15 cellular contexts compared by ENCODE assay signal in the genomic region with DNA sequence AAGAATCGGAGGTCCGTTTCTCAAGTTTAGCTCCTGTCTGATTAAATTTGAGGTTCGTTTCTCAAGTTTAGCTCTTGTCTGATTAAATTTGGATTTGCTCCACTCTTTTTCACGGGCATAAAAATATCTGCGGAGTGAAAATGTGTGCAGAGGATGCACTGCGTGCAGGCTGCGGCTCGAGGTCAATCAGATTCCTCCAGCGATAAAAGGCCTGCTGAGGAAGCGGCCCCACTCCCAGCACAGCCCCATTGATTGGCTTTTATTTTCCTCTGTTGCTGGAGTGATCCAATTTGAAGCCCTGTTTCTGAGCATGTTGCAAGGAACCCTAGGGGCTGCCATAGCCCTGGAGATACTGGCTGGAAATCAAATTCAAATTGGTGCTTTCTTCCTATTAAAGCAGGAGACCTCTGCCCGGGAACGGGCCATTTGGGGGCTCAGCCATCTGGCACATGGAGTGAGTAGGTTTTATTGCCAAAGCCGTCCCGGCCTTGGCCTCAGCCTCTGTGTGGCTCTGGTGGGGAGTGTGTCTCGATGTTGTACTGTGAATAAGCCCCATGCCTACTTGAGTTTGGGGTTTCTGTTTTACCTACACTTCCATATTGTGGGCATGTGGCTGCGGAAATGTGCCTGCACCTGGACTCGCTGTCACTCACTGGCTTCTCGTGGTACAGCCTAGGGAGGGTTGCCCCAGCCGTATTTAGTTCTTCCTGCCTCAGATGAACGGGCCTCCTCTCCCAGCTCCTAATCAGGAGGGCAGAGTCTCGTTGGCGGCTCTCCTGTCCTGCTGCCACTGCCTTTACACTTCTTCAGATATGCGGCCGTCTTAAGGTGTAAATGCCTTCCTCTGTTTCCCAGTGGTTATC. TPM values are rescaled to one million over a fixed set of nuclear protein-coding genes. Genes with fewer than 3 reads are reported as not detected.
DNase-seq lines count a peak whose midpoint lies in the region; ATAC-seq and TF ChIP-seq lines count a peak whose summit lies in the region.
"Had no signal": no experiment of that assay in that cellular context is flagged by ENCODE, and none has a peak within 500 bp of the region (broad histone marks: within the 10 kb centered on the region; RNA-seq: fewer than 3 reads in every experiment).

No MANE protein-coding gene starts in this region.

- H3K27ac ChIP-seq in BLaER1 (no peak overlapping the region), neural progenitor cell (no peak overlapping the region), A673 (ENCODE audit: low read depth, low read length, poor library complexity, severe bottlenecking) (no peak overlapping the region)
- H3K27ac ChIP-seq: KMS-11, SK-N-MC had no signal

- POLR2A ChIA-PET in Caco-2 (lab: Charles Lee) = no interaction called here
- POLR2A ChIA-PET in A673 (lab: Charles Lee; ENCODE audit: low non-redundant PET) = no interaction called here

- no peak overlapping the region for H2AFZ ChIP-seq in neural progenitor cell (replicated peaks)

- peaks cover 23% of the 10 kb centered on the region for H3K4me1 Mint-ChIP-seq in central memory CD8-positive, alpha-beta T cell
- H3K4me1 Mint-ChIP-seq in neural progenitor cell = peaks cover 59% of the 10 kb centered on the region
- H3K4me1 Mint-ChIP-seq in effector memory CD8-positive, alpha-beta T cell (ENCODE audit: low read depth in 2 of 2) = peaks cover 10 to 14% of the 10 kb centered on the region in 2 donors
- H3K4me1 Mint-ChIP-seq in Caco-2 (ENCODE audit: low read depth, unreplicated experiment) = peaks cover 7% of the 10 kb centered on the region

- H3K9me3 Mint-ChIP-seq in central memory CD8-positive, alpha-beta T cell = no peaks in the 10 kb centered on the region
- peaks cover 6% of the 10 kb centered on the region for H3K9me3 Mint-ChIP-seq in neural progenitor cell
- no peaks in the 10 kb centered on the region for H3K9me3 Mint-ChIP-seq in effector memory CD8-positive, alpha-beta T cell
- no peaks in the 10 kb centered on the region for H3K9me3 Mint-ChIP-seq in Caco-2 (ENCODE audit: unreplicated experiment)
- H3K9me3 Mint-ChIP-seq: stimulated activated naive CD8-positive, alpha-beta T cell treated with anti-CD3 and anti-CD28 coated beads, Interleukin-15, Interleukin-2, amounts not matched to agents 100 ng/mL and 50 ng/mL, for 24 hours had no signal

- peaks cover 33% of the 10 kb centered on the region for H3K27me3 ChIP-seq in BLaER1
- H3K27me3 ChIP-seq in neural progenitor cell = no peaks in the 10 kb centered on the region
- H3K27me3 ChIP-seq in Caco-2 (replicated peaks; ENCODE audit: control insufficient read depth, insufficient read depth, low read length) = no peaks in the 10 kb centered on the region
- H3K27me3 ChIP-seq in A673 (replicated peaks; ENCODE audit: insufficient read depth, low read depth, low read length, poor library complexity) = no peaks in the 10 kb centered on the region

- H3F3A ChIP-seq in neural progenitor cell (ENCODE audit: low read depth) = no peaks in the 10 kb centered on the region

- H3K27ac Mint-ChIP-seq in central memory CD8-positive, alpha-beta T cell (ENCODE audit: low read depth) = peak overlapping the region; percentile 74
- H3K27ac Mint-ChIP-seq in neural progenitor cell (peak overlapping the region; percentile 97), Caco-2 (ENCODE audit: unreplicated experiment) (no peak overlapping the region)
- no peak overlapping the region for H3K27ac Mint-ChIP-seq in effector memory CD8-positive, alpha-beta T cell
- H3K27ac Mint-ChIP-seq: activated CD4-positive, alpha-beta T cell treated with anti-CD3 and anti-CD28 coated beads for 36 hours; stimulated activated naive CD8-positive, alpha-beta T cell treated with anti-CD3 and anti-CD28 coated beads, Interleukin-15, Interleukin-2, amounts not matched to agents 100 ng/mL and 50 ng/mL, for 24 hours had no signal

- H3K4me3 ChIP-seq in BLaER1 (no peak overlapping the region), neural progenitor cell (no peak overlapping the region), Caco-2 (ENCODE audit: low read depth, low read length) (no peak overlapping the region), A673 (ENCODE audit: low read depth, low read length, poor library complexity, severe bottlenecking) (no peak overlapping the region)
- H3K4me3 ChIP-seq: SK-N-MC had no signal

- no peak for ATAC-seq in central memory CD8-positive, alpha-beta T cell (replicated peaks; ENCODE audit: extremely low read depth, poor library complexity, severe bottlenecking)
- no peak for ATAC-seq in effector memory CD8-positive, alpha-beta T cell (replicated peaks)
- no peak for ATAC-seq in omental fat pad (ENCODE audit: low FRiP score)
- ATAC-seq: activated CD4-positive, alpha-beta T cell treated with anti-CD3 and anti-CD28 coated beads for 36 hours had no signal

- H3K4me3 Mint-ChIP-seq in central memory CD8-positive, alpha-beta T cell = no peak overlapping the region
- peak overlapping the region; percentile 43 for H3K4me3 Mint-ChIP-seq in neural progenitor cell
- no peak overlapping the region for H3K4me3 Mint-ChIP-seq in effector memory CD8-positive, alpha-beta T cell
- no peak overlapping the region for H3K4me3 Mint-ChIP-seq in Caco-2 (ENCODE audit: unreplicated experiment)
- H3K4me3 Mint-ChIP-seq: activated CD4-positive, alpha-beta T cell treated with anti-CD3 and anti-CD28 coated beads for 36 hours; CD4-positive, alpha-beta memory T cell; stimulated activated naive CD8-positive, alpha-beta T cell treated with anti-CD3 and anti-CD28 coated beads, Interleukin-15, Interleukin-2, amounts not matched to agents 100 ng/mL and 50 ng/mL, for 24 hours had no signal

- BruUV-seq in Caco-2 (replicated peaks; lab: Mats Ljungman, UMichigan) (no TSS peak), A673 (replicated peaks; lab: Mats Ljungman, UMichigan) (no TSS peak)

- peaks cover 20% of the 10 kb centered on the region for H4K20me1 ChIP-seq in BLaER1
- no peaks in the 10 kb centered on the region for H4K20me1 ChIP-seq in neural progenitor cell (ENCODE audit: low read depth)

- DNase-seq in KG1 (lab: John Stamatoyannopoulos, UW) = peak; percentile 25
- DNase-seq in central memory CD8-positive, alpha-beta T cell (ENCODE audit: low spot score in 2 of 2) = no peak
- no peak for DNase-seq in neural progenitor cell (ENCODE audit: low spot score)
- DNase-seq in effector memory CD8-positive, alpha-beta T cell = no peak
- DNase-seq in Caco-2 = no peak
- DNase-seq in A673 (ENCODE audit: low spot score) = no peak
- no peak for DNase-seq in omental fat pad (ENCODE audit: low spot score)
- DNase-seq: activated CD4-positive, alpha-beta T cell treated with anti-CD3 and anti-CD28 coated beads for 36 hours; activated gamma-delta T cell; CD4-positive, alpha-beta memory T cell; NCI-H1694 had no signal

- no peak overlapping the region for H3K9ac ChIP-seq in BLaER1
- no peak overlapping the region for H3K9ac ChIP-seq in neural progenitor cell
- H3K9ac ChIP-seq: KMS-11 had no signal

- H3K36me3 Mint-ChIP-seq in central memory CD8-positive, alpha-beta T cell (ENCODE audit: insufficient read depth) = peaks cover 4% of the 10 kb centered on the region
- H3K36me3 Mint-ChIP-seq in neural progenitor cell (peaks cover 1% of the 10 kb centered on the region), Caco-2 (ENCODE audit: insufficient read depth, unreplicated experiment) (no peaks in the 10 kb centered on the region)
- H3K36me3 Mint-ChIP-seq in effector memory CD8-positive, alpha-beta T cell (ENCODE audit: insufficient read depth) = no peaks in the 10 kb centered on the region
- H3K36me3 Mint-ChIP-seq: CD4-positive, alpha-beta memory T cell had no signal

- intact Hi-C loops in Caco-2 (cut with micrococcal nuclease; ENCODE audit: unreplicated experiment) = no loop called here
- intact Hi-C loops in A673 (cut with micrococcal nuclease; ENCODE audit: unreplicated experiment) = no loop called here

- no peaks in the 10 kb centered on the region for H3K79me2 ChIP-seq in neural progenitor cell (ENCODE audit: low read depth)

- H3K4me2 ChIP-seq in BLaER1 = peak overlapping the region; percentile 58
- no peak overlapping the region for H3K4me2 ChIP-seq in neural progenitor cell
- H3K4me2 ChIP-seq: KMS-11 had no signal

- H3K36me3 ChIP-seq in BLaER1 (no peaks in the 10 kb centered on the region), neural progenitor cell (no peaks in the 10 kb centered on the region), Caco-2 (ENCODE audit: control insufficient read depth, insufficient read depth, low read length) (no peaks in the 10 kb centered on the region; the same call in 1 of the 2 replicates), A673 (ENCODE audit: insufficient read depth, low read length, poor library complexity, severe bottlenecking) (no peaks in the 10 kb centered on the region)

- CTCF ChIA-PET in Caco-2 (lab: Charles Lee) (no interaction called here), A673 (lab: Charles Lee) (no interaction called here)

- H3K9me3 ChIP-seq in BLaER1 (no peaks in the 10 kb centered on the region), neural progenitor cell (ENCODE audit: low read depth) (no peaks in the 10 kb centered on the region), Caco-2 (no peaks in the 10 kb centered on the region), A673 (ENCODE audit: low read depth, low read length, poor library complexity, severe bottlenecking) (no peaks in the 10 kb centered on the region)

- no peak for TF ChIP-seq CTCF in neural progenitor cell (IDR thresholded peaks at IDR 0.05)
- no peak for TF ChIP-seq CTCF in Caco-2 (IDR thresholded peaks at IDR 0.05; ENCODE audit: insufficient read depth in 1 of 2, low read depth in 1 of 2, low read length in 1 of 2, severe bottlenecking in 1 of 2, unreplicated experiment in 1 of 2)
- TF ChIP-seq CTCF in A673 (conservative IDR thresholded peaks at IDR 0.05; ENCODE audit: low read depth, low read length) = no peak
- TF ChIP-seq CTCF in omental fat pad (IDR thresholded peaks at IDR 0.05) = no peak

- H3K4me1 ChIP-seq in BLaER1 = peaks cover 47% of the 10 kb centered on the region
- H3K4me1 ChIP-seq in neural progenitor cell = peaks cover 15% of the 10 kb centered on the region
- H3K4me1 ChIP-seq in Caco-2 = no peaks in the 10 kb centered on the region
- H3K4me1 ChIP-seq in A673 (ENCODE audit: insufficient read depth, low read length, poor library complexity, severe bottlenecking) = no peaks in the 10 kb centered on the region

- no peaks in the 10 kb centered on the region for H3K27me3 Mint-ChIP-seq in central memory CD8-positive, alpha-beta T cell
- peaks cover 20% of the 10 kb centered on the region for H3K27me3 Mint-ChIP-seq in neural progenitor cell (ENCODE audit: insufficient read depth, low read depth)
- H3K27me3 Mint-ChIP-seq in effector memory CD8-positive, alpha-beta T cell = no peaks in the 10 kb centered on the region
- H3K27me3 Mint-ChIP-seq in Caco-2 (ENCODE audit: insufficient read depth, unreplicated experiment) = no peaks in the 10 kb centered on the region
- H3K27me3 Mint-ChIP-seq: activated CD4-positive, alpha-beta T cell treated with anti-CD3 and anti-CD28 coated beads for 36 hours; CD4-positive, alpha-beta memory T cell; stimulated activated naive CD8-positive, alpha-beta T cell treated with anti-CD3 and anti-CD28 coated beads, Interleukin-15, Interleukin-2, amounts not matched to agents 100 ng/mL and 50 ng/mL, for 24 hours had no signal

RNA-seq across cellular contexts. Expression of a gene that starts 25.5 kb away (rescaled TPM):
- total RNA-seq in neural progenitor cell (ENCODE audit: low replicate concordance) = 12.7 and 13.0 TPM in 2 replicates
- total RNA-seq in Caco-2 (2022) = 26.8 and 28.8 TPM in 2 replicates
- total RNA-seq in A673 (2021) = 18.3 and 18.4 TPM in 2 replicates
- 10 to 100 TPM; 59.5 to 82.0 (median 61.2) TPM for total RNA-seq in omental fat pad

Comparison
In these comparisons a context has a peak if more than half of its experiments do, and no peak if none do; other contexts are left out.
1. H3K27ac Mint-ChIP-seq: peak in central memory CD8-positive, alpha-beta T cell (single experiment) and neural progenitor cell (single experiment); none in effector memory CD8-positive, alpha-beta T cell (0 of 2) and Caco-2 (single experiment).